ENCODE assay signal across 1 cellular context in genomic region chr12:89927226-89927698, GRCh38.
TF ChIP-seq lines count a peak whose summit lies in the region.

No MANE protein-coding gene starts in this region.

TF ChIP-seq in SK-N-SH, 30 proteins besides CTCF, POLR2A, EP300 and RAD21 (continued from another document):
- TF ChIP-seq MXI1 (IDR thresholded peaks at IDR 0.05; ENCODE audit: low read depth, low read length) = no peak
